Comparison of ENCODE assay signal across 10 cellular contexts in the genomic region with DNA sequence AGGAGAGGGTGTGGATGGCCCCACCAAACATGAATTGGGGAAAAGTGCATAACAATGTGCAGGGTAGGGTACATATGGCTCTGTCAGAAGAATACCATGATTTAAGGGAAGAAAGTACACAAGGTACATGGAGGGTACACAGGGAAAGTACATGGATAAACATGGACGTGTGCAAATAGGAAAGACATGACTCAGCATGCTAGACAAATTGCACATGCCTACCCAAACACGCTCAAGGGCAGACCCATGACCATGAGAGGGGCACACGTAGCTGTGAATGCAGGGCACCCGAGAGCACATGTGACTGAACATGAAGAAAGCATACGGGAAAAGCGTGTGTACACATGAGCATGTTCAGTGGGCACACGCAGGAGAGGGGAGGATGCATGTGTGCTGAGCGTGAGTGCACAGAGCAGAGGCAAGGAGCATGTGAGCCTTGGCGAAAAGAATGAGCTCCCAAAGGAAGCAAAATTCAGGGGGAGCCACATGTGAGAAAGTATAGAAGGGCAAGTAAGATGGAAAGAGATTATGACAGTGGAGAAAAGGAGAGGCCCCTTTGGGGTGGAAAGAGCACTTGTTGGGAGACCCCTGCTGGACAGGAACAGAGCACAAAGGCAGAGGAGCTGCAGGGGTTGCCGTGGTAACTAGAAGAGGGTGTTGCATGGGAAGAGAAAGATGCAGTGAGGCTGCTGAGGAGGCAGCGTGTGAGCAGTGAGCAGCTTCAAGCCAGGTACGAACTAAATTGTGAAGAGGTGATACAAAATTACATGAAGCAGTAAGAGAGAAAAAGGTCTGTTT. TPM values are rescaled to one million over a fixed set of nuclear protein-coding genes. Genes with fewer than 3 reads are reported as not detected.
DNase-seq lines count a peak whose midpoint lies in the region; ATAC-seq and TF ChIP-seq lines count a peak whose summit lies in the region.
"Had no signal": no experiment of that assay in that cellular context is flagged by ENCODE, and none has a peak within 500 bp of the region (broad histone marks: within the 10 kb centered on the region; RNA-seq: fewer than 3 reads in every experiment).

No MANE protein-coding gene starts in this region.

- no peaks in the 10 kb centered on the region for H3K9me2 ChIP-seq in PC-9 (ENCODE audit: insufficient read depth)

- ATAC-seq in GM21367 (IDR thresholded peaks at IDR 0.05; ENCODE audit: unreplicated experiment): no peak
- ATAC-seq: natural killer cell treated with Interleukin-12 subunit alpha and Interleukin-12 subunit beta and Interleukin-15 and Interleukin-18, amount 100 ng/mL, for 72 hours had no signal

- H3K4me2 ChIP-seq in PC-9: no peak overlapping the region

- no peaks in the 10 kb centered on the region for H3K27me3 Mint-ChIP-seq in activated CD4-positive, alpha-beta memory T cell treated with anti-CD3 and anti-CD28 coated beads, Interleukin-2, amount 10 ng/mL, durations not matched to agents 7 days and 5 days
- no peaks in the 10 kb centered on the region for H3K27me3 Mint-ChIP-seq in activated T-cell treated with anti-CD3 and anti-CD28 coated beads, Interleukin-2, amount 50 U/mL, for 24 hours

- H3K9me3 Mint-ChIP-seq in activated CD4-positive, alpha-beta memory T cell treated with anti-CD3 and anti-CD28 coated beads, Interleukin-2, amount 10 ng/mL, durations not matched to agents 7 days and 5 days: no peaks in the 10 kb centered on the region
- no peaks in the 10 kb centered on the region for H3K9me3 Mint-ChIP-seq in activated T-cell treated with anti-CD3 and anti-CD28 coated beads, Interleukin-2, amount 50 U/mL, for 24 hours
- H3K9me3 Mint-ChIP-seq: natural killer cell treated with Interleukin-12 subunit alpha and Interleukin-12 subunit beta and Interleukin-15 and Interleukin-18, amount 100 ng/mL, for 72 hours had no signal

- no peak overlapping the region for H3K27ac ChIP-seq in PC-9

- peaks cover 7% of the 10 kb centered on the region for H3K36me3 Mint-ChIP-seq in activated CD4-positive, alpha-beta memory T cell treated with anti-CD3 and anti-CD28 coated beads, Interleukin-2, amount 10 ng/mL, durations not matched to agents 7 days and 5 days (ENCODE audit: low read depth)
- H3K36me3 Mint-ChIP-seq in activated T-cell treated with anti-CD3 and anti-CD28 coated beads, Interleukin-2, amount 50 U/mL, for 24 hours (ENCODE audit: low read depth): peaks cover 43% of the 10 kb centered on the region
- H3K36me3 Mint-ChIP-seq: natural killer cell treated with Interleukin-12 subunit alpha and Interleukin-12 subunit beta and Interleukin-15 and Interleukin-18, amount 100 ng/mL, for 72 hours had no signal

- no peaks in the 10 kb centered on the region for H3K79me2 ChIP-seq in PC-9 (ENCODE audit: low read depth)

- H3K4me1 Mint-ChIP-seq in activated CD4-positive, alpha-beta memory T cell treated with anti-CD3 and anti-CD28 coated beads, Interleukin-2, amount 10 ng/mL, durations not matched to agents 7 days and 5 days: no peaks in the 10 kb centered on the region
- no peaks in the 10 kb centered on the region for H3K4me1 Mint-ChIP-seq in activated T-cell treated with anti-CD3 and anti-CD28 coated beads, Interleukin-2, amount 50 U/mL, for 24 hours (ENCODE audit: low read depth)

- H3K27me3 ChIP-seq in BE2C (no peaks in the 10 kb centered on the region), PC-9 (ENCODE audit: insufficient read depth, low read depth) (no peaks in the 10 kb centered on the region)

- H3K4me1 ChIP-seq in BE2C (peaks cover 3% of the 10 kb centered on the region; the same call in 1 of the 2 replicates), PC-9 (replicated peaks; ENCODE audit: insufficient read depth) (no peaks in the 10 kb centered on the region)

- POLR2A ChIA-PET in PC-9 (lab: Charles Lee; ENCODE audit: unreplicated experiment): no interaction called here
- POLR2A ChIA-PET in activated CD4-positive, alpha-beta memory T cell treated with anti-CD3 and anti-CD28 coated beads, Interleukin-2, amount 10 ng/mL, durations not matched to agents 7 days and 5 days (lab: Charles Lee): no interaction called here

- H2AFZ ChIP-seq in PC-9: no peak overlapping the region

- BruUV-seq in PC-9 (replicated peaks; lab: Mats Ljungman, UMichigan): no TSS peak

- CTCF ChIA-PET in PC-9 (lab: Charles Lee): no interaction called here
- CTCF ChIA-PET in activated CD4-positive, alpha-beta memory T cell treated with anti-CD3 and anti-CD28 coated beads, Interleukin-2, amount 10 ng/mL, durations not matched to agents 7 days and 5 days (lab: Charles Lee): interaction anchor here (0.6 to 1.1 kb wide), 2 partner anchors 51 to 59 kb away, joined by 3 to 4 read pairs; no protein-coding TSS in a partner anchor

- no peaks in the 10 kb centered on the region for H3K9me3 ChIP-seq in BE2C
- no peaks in the 10 kb centered on the region for H3K9me3 ChIP-seq in PC-9 (ENCODE audit: insufficient read depth, low read depth)

- TF ChIP-seq CTCF in BE2C (IDR thresholded peaks at IDR 0.05; ENCODE audit: low read depth, low read length): peak; percentile 48
- TF ChIP-seq CTCF in GM12873 (IDR thresholded peaks at IDR 0.05; ENCODE audit: insufficient read depth, low read depth, low read length, missing control alignments): peak; percentile 30
- TF ChIP-seq CTCF in PC-9 (conservative IDR thresholded peaks at IDR 0.05): peak; percentile 22; the same call in 1 of the 2 replicates
- peak; percentile 32 for TF ChIP-seq CTCF in fibroblast of pulmonary artery (IDR thresholded peaks at IDR 0.05; ENCODE audit: low read length, missing control alignments)

- intact Hi-C loops in PC-9 (cut with micrococcal nuclease; ENCODE audit: unreplicated experiment): no loop called here

- H3K4me3 ChIP-seq in BE2C (ENCODE audit: low read depth, low read length): no peak overlapping the region
- H3K4me3 ChIP-seq in PC-9: no peak overlapping the region
- no peak overlapping the region for H3K4me3 ChIP-seq in fibroblast of pulmonary artery (replicated peaks; ENCODE audit: low read depth, low read length)

- H4K20me1 ChIP-seq in PC-9 (ENCODE audit: insufficient read depth): no peaks in the 10 kb centered on the region

- H3K36me3 ChIP-seq in BE2C: no peaks in the 10 kb centered on the region
- no peaks in the 10 kb centered on the region for H3K36me3 ChIP-seq in PC-9 (ENCODE audit: low read depth)

- H3K27ac Mint-ChIP-seq in activated CD4-positive, alpha-beta memory T cell treated with anti-CD3 and anti-CD28 coated beads, Interleukin-2, amount 10 ng/mL, durations not matched to agents 7 days and 5 days: no peak overlapping the region
- H3K27ac Mint-ChIP-seq in activated T-cell treated with anti-CD3 and anti-CD28 coated beads, Interleukin-2, amount 50 U/mL, for 24 hours: no peak overlapping the region
- H3K27ac Mint-ChIP-seq: natural killer cell treated with Interleukin-12 subunit alpha and Interleukin-12 subunit beta and Interleukin-15 and Interleukin-18, amount 100 ng/mL, for 72 hours had no signal

- no peak overlapping the region for H3K4me3 Mint-ChIP-seq in activated CD4-positive, alpha-beta memory T cell treated with anti-CD3 and anti-CD28 coated beads, Interleukin-2, amount 10 ng/mL, durations not matched to agents 7 days and 5 days
- H3K4me3 Mint-ChIP-seq in activated T-cell treated with anti-CD3 and anti-CD28 coated beads, Interleukin-2, amount 50 U/mL, for 24 hours: no peak overlapping the region
- H3K4me3 Mint-ChIP-seq: natural killer cell treated with Interleukin-12 subunit alpha and Interleukin-12 subunit beta and Interleukin-15 and Interleukin-18, amount 100 ng/mL, for 72 hours had no signal

- peak; percentile 38 for DNase-seq in BE2C
- DNase-seq in PC-9: no peak
- DNase-seq in fibroblast of pulmonary artery (ENCODE audit: low read depth): peak; percentile 28
- DNase-seq in activated CD4-positive, alpha-beta memory T cell treated with anti-CD3 and anti-CD28 coated beads, Interleukin-2, amount 10 ng/mL, durations not matched to agents 7 days and 5 days: no peak
- DNase-seq in activated T-cell treated with anti-CD3 and anti-CD28 coated beads, Interleukin-2, amount 50 U/mL, for 24 hours: no peak
- no peak for DNase-seq in DMS153 (lab: John Stamatoyannopoulos, UW)

- H3F3A ChIP-seq in PC-9 (ENCODE audit: insufficient read depth, low read depth): no peaks in the 10 kb centered on the region

RNA-seq across cellular contexts. Expression of gene OR2H2, which starts 17.8 kb away (rescaled TPM):
- not detected for polyA plus RNA-seq in BE2C (2012; ENCODE audit: insufficient read depth, insufficient read length, low read depth)
- not detected in 2 replicates for total RNA-seq in PC-9 (2021)
- not detected for total RNA-seq in activated CD4-positive, alpha-beta memory T cell treated with anti-CD3 and anti-CD28 coated beads, Interleukin-2, amount 10 ng/mL, durations not matched to agents 7 days and 5 days
- total RNA-seq: cerebellum; natural killer cell treated with Interleukin-12 subunit alpha and Interleukin-12 subunit beta and Interleukin-15 and Interleukin-18, amount 100 ng/mL, for 72 hours had no signal

RNA-seq across cellular contexts. Expression of gene GABBR1, which starts 30.2 kb away (rescaled TPM):
- 13.5 TPM for polyA plus RNA-seq in BE2C (2012; ENCODE audit: insufficient read depth, insufficient read length, low read depth)
- 36.3 and 43.6 TPM in 2 replicates for total RNA-seq in PC-9 (2021)
- total RNA-seq in activated CD4-positive, alpha-beta memory T cell treated with anti-CD3 and anti-CD28 coated beads, Interleukin-2, amount 10 ng/mL, durations not matched to agents 7 days and 5 days: 10 to 100 TPM; 32.8 to 35.0 TPM

RNA-seq across cellular contexts. Expression of gene UBD, which starts 43.2 kb away (rescaled TPM):
- polyA plus RNA-seq in BE2C (2012; ENCODE audit: insufficient read depth, insufficient read length, low read depth): 0.45 TPM
- not detected in 2 replicates for total RNA-seq in PC-9 (2021)
- under 1 TPM; 0.38 to 0.40 TPM for total RNA-seq in activated CD4-positive, alpha-beta memory T cell treated with anti-CD3 and anti-CD28 coated beads, Interleukin-2, amount 10 ng/mL, durations not matched to agents 7 days and 5 days
- total RNA-seq: cerebellum had no signal

RNA-seq across cellular contexts. Expression of gene MOG, which starts 54.1 kb away (rescaled TPM):
- not detected for polyA plus RNA-seq in BE2C (2012; ENCODE audit: insufficient read depth, insufficient read length, low read depth)
- total RNA-seq in PC-9 (2021): not detected in 2 replicates
- not detected for total RNA-seq in activated CD4-positive, alpha-beta memory T cell treated with anti-CD3 and anti-CD28 coated beads, Interleukin-2, amount 10 ng/mL, durations not matched to agents 7 days and 5 days
- total RNA-seq: natural killer cell treated with Interleukin-12 subunit alpha and Interleukin-12 subunit beta and Interleukin-15 and Interleukin-18, amount 100 ng/mL, for 72 hours had no signal

Comparison
In these comparisons a context has a peak if more than half of its experiments do, and no peak if none do; other contexts are left out.
1. DNase-seq: peak in BE2C (single experiment) and fibroblast of pulmonary artery (single experiment); none in PC-9 (0 of 2), activated CD4-positive, alpha-beta memory T cell treated with anti-CD3 and anti-CD28 coated beads, Interleukin-2, amount 10 ng/mL, durations not matched to agents 7 days and 5 days (single experiment), activated T-cell treated with anti-CD3 and anti-CD28 coated beads, Interleukin-2, amount 50 U/mL, for 24 hours (single experiment) and DMS153 (single experiment).
2. Peak in every context shown above with its lines, with median percentiles within 50 percentile points of each other: CTCF ChIP-seq.